Comparison of ENCODE assay signal across 20 cellular contexts in genomic region chr6:3285732-3286131, GRCh38. TPM values are rescaled to one million over a fixed set of nuclear protein-coding genes. Genes with fewer than 3 reads are reported as not detected.
DNase-seq lines count a peak whose midpoint lies in the region; ATAC-seq and TF ChIP-seq lines count a peak whose summit lies in the region.
"Had no signal": no experiment of that assay in that cellular context is flagged by ENCODE, and none has a peak within 500 bp of the region (broad histone marks: within the 10 kb centered on the region; RNA-seq: fewer than 3 reads in every experiment).

No MANE protein-coding gene starts in this region.

- no peak overlapping the region for H3K27ac Mint-ChIP-seq in natural killer cell treated with Interleukin-12 subunit alpha and Interleukin-12 subunit beta and Interleukin-15 and Interleukin-18, amount 100 ng/mL, for 72 hours
- no peak overlapping the region for H3K27ac Mint-ChIP-seq in natural killer cell
- H3K27ac Mint-ChIP-seq in endothelial cell (ENCODE audit: unreplicated experiment) = no peak overlapping the region
- no peak overlapping the region for H3K27ac Mint-ChIP-seq in stimulated activated memory B cell treated with anti-CD40 and anti-IgM and Interleukin-4, amounts not matched to agents 10 μg/mL and 1 μg/mL and 100 μg/mL, for 72 hours

- H3K4me2 ChIP-seq in PC-9 = no peak overlapping the region
- H3K4me2 ChIP-seq: BLaER1 treated with 17β-estradiol and CSF1 and Interleukin-3, amounts not matched to agents 10 nM and 100 nM had no signal

- peak; percentile 32 for DNase-seq in natural killer cell treated with Interleukin-12 subunit alpha and Interleukin-12 subunit beta and Interleukin-15 and Interleukin-18, amount 100 ng/mL, for 72 hours (ENCODE audit: low spot score)
- DNase-seq in natural killer cell = no peak
- DNase-seq in endothelial cell (ENCODE audit: low spot score) = no peak
- DNase-seq in posterior vena cava (ENCODE audit: low spot score) = peak; percentile 69
- no peak for DNase-seq in NCI-H446 treated with DMSO at 0.1 percent for 48 hours (lab: John Stamatoyannopoulos, UW)
- DNase-seq in PC-9 = no peak
- DNase-seq: DMS79 treated with DMSO at 0.1 percent for 48 hours, MV-4-11, NCI-H1417, NCI-H187 treated with DMSO at 0.1 percent for 48 hours, NCI-H446, NCI-H748 treated with DMSO at 0.1 percent for 48 hours, OCI-M1 had no signal

- intact Hi-C loops in natural killer cell (cut with micrococcal nuclease) (no loop called here), posterior vena cava (cut with DNase I) (loop anchor here (10.0 kb wide), 3 partner anchors 169 to 729 kb away; partner anchors contain the start of gene SLC22A23 (in 2 of the 2)), PC-9 (cut with micrococcal nuclease; ENCODE audit: unreplicated experiment) (no loop called here)

- TF ChIP-seq CTCF in natural killer cell (IDR thresholded peaks at IDR 0.05) (no peak), endothelial cell (IDR thresholded peaks at IDR 0.05; ENCODE audit: unreplicated experiment) (no peak), PC-9 (conservative IDR thresholded peaks at IDR 0.05) (no peak)

- no peaks in the 10 kb centered on the region; the same call in 1 of the 2 replicates for H4K20me1 ChIP-seq in PC-9 (ENCODE audit: insufficient read depth)

- H2AFZ ChIP-seq in PC-9 = no peak overlapping the region

- CTCF ChIA-PET in PC-9 (lab: Charles Lee) = interaction anchor here (0.5 to 0.6 kb wide), 2 partner anchors 166 to 448 kb away, joined by 3 to 5 read pairs; no protein-coding TSS in a partner anchor

- no TSS peak for BruUV-seq in PC-9 (replicated peaks; lab: Mats Ljungman, UMichigan)

- H3K4me1 ChIP-seq in PC-9 (replicated peaks; ENCODE audit: insufficient read depth) = no peaks in the 10 kb centered on the region
- H3K4me1 ChIP-seq: HAP-1 had no signal

- H3K27me3 ChIP-seq in PC-9 (ENCODE audit: insufficient read depth, low read depth) = no peaks in the 10 kb centered on the region
- H3K27me3 ChIP-seq: BLaER1 treated with 17β-estradiol and CSF1 and Interleukin-3, amounts not matched to agents 10 nM and 100 nM had no signal

- POLR2A ChIA-PET in PC-9 (lab: Charles Lee; ENCODE audit: unreplicated experiment) = interaction anchor here (0.6 kb wide), 1 partner anchor 286 kb away, joined by 3 read pairs; the partner anchor contains the start of gene NQO2

- H3K4me3 ChIP-seq in PC-9 = no peak overlapping the region
- H3K4me3 ChIP-seq: BLaER1 treated with 17β-estradiol and CSF1 and Interleukin-3, amounts not matched to agents 10 nM and 100 nM; HAP-1 had no signal

- H3K36me3 ChIP-seq in PC-9 (ENCODE audit: low read depth) = no peaks in the 10 kb centered on the region

- no peaks in the 10 kb centered on the region for H3K9me2 ChIP-seq in PC-9 (ENCODE audit: insufficient read depth)

- H3K79me2 ChIP-seq in PC-9 (ENCODE audit: low read depth) = no peaks in the 10 kb centered on the region

- H3K9me3 ChIP-seq in PC-9 (ENCODE audit: insufficient read depth, low read depth) = no peaks in the 10 kb centered on the region
- H3K9me3 ChIP-seq: BLaER1 treated with 17β-estradiol and CSF1 and Interleukin-3, amounts not matched to agents 10 nM and 100 nM; HAP-1 had no signal

- ATAC-seq in natural killer cell treated with Interleukin-12 subunit alpha and Interleukin-12 subunit beta and Interleukin-15 and Interleukin-18, amount 100 ng/mL, for 72 hours = no peak
- no peak for ATAC-seq in natural killer cell
- no peak for ATAC-seq in GM21515 (IDR thresholded peaks at IDR 0.05; ENCODE audit: unreplicated experiment)
- ATAC-seq in stimulated activated memory B cell treated with anti-CD40 and anti-IgM and Interleukin-4, amounts not matched to agents 10 μg/mL and 1 μg/mL and 100 μg/mL, for 72 hours = no peak

- H3K27ac ChIP-seq in PC-9 = no peak overlapping the region
- H3K27ac ChIP-seq: BLaER1 treated with 17β-estradiol and CSF1 and Interleukin-3, amounts not matched to agents 10 nM and 100 nM; HL-60; RWPE1 had no signal

- H3K4me1 Mint-ChIP-seq in natural killer cell treated with Interleukin-12 subunit alpha and Interleukin-12 subunit beta and Interleukin-15 and Interleukin-18, amount 100 ng/mL, for 72 hours (ENCODE audit: low read depth in 2 of 2) = no peaks in the 10 kb centered on the region
- no peaks in the 10 kb centered on the region for H3K4me1 Mint-ChIP-seq in natural killer cell
- H3K4me1 Mint-ChIP-seq in endothelial cell (ENCODE audit: unreplicated experiment) = peaks cover 13% of the 10 kb centered on the region
- H3K4me1 Mint-ChIP-seq in stimulated activated memory B cell treated with anti-CD40 and anti-IgM and Interleukin-4, amounts not matched to agents 10 μg/mL and 1 μg/mL and 100 μg/mL, for 72 hours = peaks cover 13% of the 10 kb centered on the region

- H3K27me3 Mint-ChIP-seq in natural killer cell treated with Interleukin-12 subunit alpha and Interleukin-12 subunit beta and Interleukin-15 and Interleukin-18, amount 100 ng/mL, for 72 hours = no peaks in the 10 kb centered on the region
- H3K27me3 Mint-ChIP-seq in natural killer cell (ENCODE audit: low read depth in 2 of 2) (no peaks in the 10 kb centered on the region), endothelial cell (ENCODE audit: unreplicated experiment) (peaks cover 20% of the 10 kb centered on the region)
- H3K27me3 Mint-ChIP-seq in stimulated activated memory B cell treated with anti-CD40 and anti-IgM and Interleukin-4, amounts not matched to agents 10 μg/mL and 1 μg/mL and 100 μg/mL, for 72 hours = no peaks in the 10 kb centered on the region
- H3K27me3 Mint-ChIP-seq: CD8-positive, alpha-beta memory T cell had no signal

- no peaks in the 10 kb centered on the region for H3K36me3 Mint-ChIP-seq in natural killer cell treated with Interleukin-12 subunit alpha and Interleukin-12 subunit beta and Interleukin-15 and Interleukin-18, amount 100 ng/mL, for 72 hours
- H3K36me3 Mint-ChIP-seq in natural killer cell (no peaks in the 10 kb centered on the region), endothelial cell (ENCODE audit: low read depth, unreplicated experiment) (peaks cover 33% of the 10 kb centered on the region)
- peaks cover 6% of the 10 kb centered on the region for H3K36me3 Mint-ChIP-seq in stimulated activated memory B cell treated with anti-CD40 and anti-IgM and Interleukin-4, amounts not matched to agents 10 μg/mL and 1 μg/mL and 100 μg/mL, for 72 hours

- no peaks in the 10 kb centered on the region for H3F3A ChIP-seq in PC-9 (ENCODE audit: insufficient read depth, low read depth)

- H3K9me3 Mint-ChIP-seq in natural killer cell treated with Interleukin-12 subunit alpha and Interleukin-12 subunit beta and Interleukin-15 and Interleukin-18, amount 100 ng/mL, for 72 hours = no peaks in the 10 kb centered on the region
- H3K9me3 Mint-ChIP-seq in natural killer cell = no peaks in the 10 kb centered on the region
- no peaks in the 10 kb centered on the region for H3K9me3 Mint-ChIP-seq in endothelial cell (ENCODE audit: unreplicated experiment)
- H3K9me3 Mint-ChIP-seq in stimulated activated memory B cell treated with anti-CD40 and anti-IgM and Interleukin-4, amounts not matched to agents 10 μg/mL and 1 μg/mL and 100 μg/mL, for 72 hours = no peaks in the 10 kb centered on the region
- H3K9me3 Mint-ChIP-seq: CD8-positive, alpha-beta memory T cell had no signal

- no peak overlapping the region for H3K4me3 Mint-ChIP-seq in natural killer cell treated with Interleukin-12 subunit alpha and Interleukin-12 subunit beta and Interleukin-15 and Interleukin-18, amount 100 ng/mL, for 72 hours
- H3K4me3 Mint-ChIP-seq in natural killer cell (no peak overlapping the region), endothelial cell (ENCODE audit: unreplicated experiment) (peak overlapping the region; percentile 31)
- no peak overlapping the region for H3K4me3 Mint-ChIP-seq in stimulated activated memory B cell treated with anti-CD40 and anti-IgM and Interleukin-4, amounts not matched to agents 10 μg/mL and 1 μg/mL and 100 μg/mL, for 72 hours
- H3K4me3 Mint-ChIP-seq: CD8-positive, alpha-beta memory T cell had no signal

RNA-seq across cellular contexts. Expression of gene PSMG4, which starts 27.0 kb away (rescaled TPM):
- total RNA-seq in natural killer cell treated with Interleukin-12 subunit alpha and Interleukin-12 subunit beta and Interleukin-15 and Interleukin-18, amount 100 ng/mL, for 72 hours = 10 to 100 TPM; 16.4 to 25.2 TPM
- total RNA-seq in natural killer cell (10 to 100 TPM in 2 of 3 donors, 1 to 10 TPM in 1; 8.3 to 15.3 (median 11.3) TPM), endothelial cell (ENCODE audit: unreplicated experiment) (9.7 TPM), posterior vena cava (10 to 100 TPM; 14.3 to 18.0 TPM), PC-9 (2021) (33.8 and 47.6 TPM in 2 replicates)

RNA-seq across cellular contexts. Expression of gene TUBB2B, which starts 58.3 kb away (rescaled TPM):
- not detected for total RNA-seq in natural killer cell treated with Interleukin-12 subunit alpha and Interleukin-12 subunit beta and Interleukin-15 and Interleukin-18, amount 100 ng/mL, for 72 hours
- total RNA-seq in natural killer cell = under 1 TPM in 2 of 3 donors, not detected in 1; 0.66 to 0.75 TPM
- total RNA-seq in endothelial cell (ENCODE audit: unreplicated experiment) = 93.2 TPM
- total RNA-seq in posterior vena cava = 1 to 10 TPM; 3.0 to 5.7 TPM
- total RNA-seq in PC-9 (2021) = 1.3 and 2.5 TPM in 2 replicates

Comparison
In these comparisons a context has a peak if more than half of its experiments do, and no peak if none do; other contexts are left out.
1. DNase-seq: peak in natural killer cell treated with Interleukin-12 subunit alpha and Interleukin-12 subunit beta and Interleukin-15 and Interleukin-18, amount 100 ng/mL, for 72 hours (single experiment) and posterior vena cava (single experiment); none in natural killer cell (single experiment), endothelial cell (single experiment), NCI-H446 treated with DMSO at 0.1 percent for 48 hours (single experiment) and PC-9 (0 of 2).
2. RNA of gene TUBB2B, which starts 58.3 kb away (total RNA-seq): 93.2 TPM in endothelial cell (single experiment); 3.0 to 5.7 TPM in posterior vena cava, 1.3 to 2.5 TPM in PC-9, 0.66 to 0.75 TPM in natural killer cell and not detected in natural killer cell treated with Interleukin-12 subunit alpha and Interleukin-12 subunit beta and Interleukin-15 and Interleukin-18, amount 100 ng/mL, for 72 hours; every median in the first group is over 10 times any median in the second.
3. intact Hi-C loops: an anchor here in posterior vena cava (10.0 kb wide); none called in natural killer cell and PC-9.